In the genomic region with DNA sequence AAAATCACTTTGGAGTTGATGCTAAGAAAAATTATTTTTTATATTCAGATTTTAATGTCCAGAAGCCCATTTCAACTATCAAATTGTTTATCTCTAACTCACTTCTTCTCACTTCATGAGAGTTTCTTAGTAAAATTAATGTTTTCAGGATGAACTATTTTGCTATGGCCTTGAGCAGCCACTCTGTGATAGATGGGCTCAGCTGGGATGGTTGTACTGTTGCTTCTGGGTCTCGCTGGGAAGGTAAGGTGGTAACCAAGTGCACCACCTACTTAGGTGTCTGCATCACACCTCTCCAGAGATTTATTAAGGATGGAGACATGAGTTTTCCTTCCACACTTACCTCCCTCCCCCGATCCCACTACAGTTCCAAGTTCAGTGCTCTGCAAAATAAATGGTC, we compare ENCODE assay signal across 2 cellular contexts.
A peak's percentile ranks its signal among the peaks of the same experiment; 100 is the strongest.
TF ChIP-seq lines count a peak whose summit lies in the region.

No MANE protein-coding gene starts in this region.

TF ChIP-seq in HepG2, 621 proteins besides CTCF, POLR2A, EP300 and RAD21:
- TF ChIP-seq ZNF407 (CRISPR knock-in tag; IDR thresholded peaks at IDR 0.05; ENCODE audit: not compliant biosample characterization) (no peak), NFE2 (CRISPR knock-in tag; IDR thresholded peaks at IDR 0.05) (no peak), ZNF331 (CRISPR knock-in tag; IDR thresholded peaks at IDR 0.05) (peak; percentile 77), PHF20 (CRISPR knock-in tag; IDR thresholded peaks at IDR 0.05) (no peak), SP4 (CRISPR knock-in tag; IDR thresholded peaks at IDR 0.05) (no peak)

TF ChIP-seq in GM23338, 12 proteins besides CTCF, POLR2A, EP300 and RAD21 (continued from another document):
- no peak for TF ChIP-seq REST (IDR thresholded peaks at IDR 0.05; ENCODE audit: unreplicated experiment)
- no peak for TF ChIP-seq JUNB (IDR thresholded peaks at IDR 0.05; ENCODE audit: unreplicated experiment)
- no peak for TF ChIP-seq NANOG (IDR thresholded peaks at IDR 0.05; ENCODE audit: borderline replicate concordance)
